2 cellular contexts compared by ENCODE assay signal in genomic region chr4:142347241-142347640, GRCh38.
TF ChIP-seq lines count a peak whose summit lies in the region.

No MANE protein-coding gene starts in this region.

TF ChIP-seq in A549, 52 proteins besides CTCF, POLR2A, EP300 and RAD21 (continued from another document):
- no peak for TF ChIP-seq HOXA7 (CRISPR knock-in tag; IDR thresholded peaks at IDR 0.05)
TF ChIP-seq in A549: peak in this region for 1.

TF ChIP-seq in GM23338, 12 proteins besides CTCF, POLR2A, EP300 and RAD21 (continued from another document):
- TF ChIP-seq, protein P1, sequence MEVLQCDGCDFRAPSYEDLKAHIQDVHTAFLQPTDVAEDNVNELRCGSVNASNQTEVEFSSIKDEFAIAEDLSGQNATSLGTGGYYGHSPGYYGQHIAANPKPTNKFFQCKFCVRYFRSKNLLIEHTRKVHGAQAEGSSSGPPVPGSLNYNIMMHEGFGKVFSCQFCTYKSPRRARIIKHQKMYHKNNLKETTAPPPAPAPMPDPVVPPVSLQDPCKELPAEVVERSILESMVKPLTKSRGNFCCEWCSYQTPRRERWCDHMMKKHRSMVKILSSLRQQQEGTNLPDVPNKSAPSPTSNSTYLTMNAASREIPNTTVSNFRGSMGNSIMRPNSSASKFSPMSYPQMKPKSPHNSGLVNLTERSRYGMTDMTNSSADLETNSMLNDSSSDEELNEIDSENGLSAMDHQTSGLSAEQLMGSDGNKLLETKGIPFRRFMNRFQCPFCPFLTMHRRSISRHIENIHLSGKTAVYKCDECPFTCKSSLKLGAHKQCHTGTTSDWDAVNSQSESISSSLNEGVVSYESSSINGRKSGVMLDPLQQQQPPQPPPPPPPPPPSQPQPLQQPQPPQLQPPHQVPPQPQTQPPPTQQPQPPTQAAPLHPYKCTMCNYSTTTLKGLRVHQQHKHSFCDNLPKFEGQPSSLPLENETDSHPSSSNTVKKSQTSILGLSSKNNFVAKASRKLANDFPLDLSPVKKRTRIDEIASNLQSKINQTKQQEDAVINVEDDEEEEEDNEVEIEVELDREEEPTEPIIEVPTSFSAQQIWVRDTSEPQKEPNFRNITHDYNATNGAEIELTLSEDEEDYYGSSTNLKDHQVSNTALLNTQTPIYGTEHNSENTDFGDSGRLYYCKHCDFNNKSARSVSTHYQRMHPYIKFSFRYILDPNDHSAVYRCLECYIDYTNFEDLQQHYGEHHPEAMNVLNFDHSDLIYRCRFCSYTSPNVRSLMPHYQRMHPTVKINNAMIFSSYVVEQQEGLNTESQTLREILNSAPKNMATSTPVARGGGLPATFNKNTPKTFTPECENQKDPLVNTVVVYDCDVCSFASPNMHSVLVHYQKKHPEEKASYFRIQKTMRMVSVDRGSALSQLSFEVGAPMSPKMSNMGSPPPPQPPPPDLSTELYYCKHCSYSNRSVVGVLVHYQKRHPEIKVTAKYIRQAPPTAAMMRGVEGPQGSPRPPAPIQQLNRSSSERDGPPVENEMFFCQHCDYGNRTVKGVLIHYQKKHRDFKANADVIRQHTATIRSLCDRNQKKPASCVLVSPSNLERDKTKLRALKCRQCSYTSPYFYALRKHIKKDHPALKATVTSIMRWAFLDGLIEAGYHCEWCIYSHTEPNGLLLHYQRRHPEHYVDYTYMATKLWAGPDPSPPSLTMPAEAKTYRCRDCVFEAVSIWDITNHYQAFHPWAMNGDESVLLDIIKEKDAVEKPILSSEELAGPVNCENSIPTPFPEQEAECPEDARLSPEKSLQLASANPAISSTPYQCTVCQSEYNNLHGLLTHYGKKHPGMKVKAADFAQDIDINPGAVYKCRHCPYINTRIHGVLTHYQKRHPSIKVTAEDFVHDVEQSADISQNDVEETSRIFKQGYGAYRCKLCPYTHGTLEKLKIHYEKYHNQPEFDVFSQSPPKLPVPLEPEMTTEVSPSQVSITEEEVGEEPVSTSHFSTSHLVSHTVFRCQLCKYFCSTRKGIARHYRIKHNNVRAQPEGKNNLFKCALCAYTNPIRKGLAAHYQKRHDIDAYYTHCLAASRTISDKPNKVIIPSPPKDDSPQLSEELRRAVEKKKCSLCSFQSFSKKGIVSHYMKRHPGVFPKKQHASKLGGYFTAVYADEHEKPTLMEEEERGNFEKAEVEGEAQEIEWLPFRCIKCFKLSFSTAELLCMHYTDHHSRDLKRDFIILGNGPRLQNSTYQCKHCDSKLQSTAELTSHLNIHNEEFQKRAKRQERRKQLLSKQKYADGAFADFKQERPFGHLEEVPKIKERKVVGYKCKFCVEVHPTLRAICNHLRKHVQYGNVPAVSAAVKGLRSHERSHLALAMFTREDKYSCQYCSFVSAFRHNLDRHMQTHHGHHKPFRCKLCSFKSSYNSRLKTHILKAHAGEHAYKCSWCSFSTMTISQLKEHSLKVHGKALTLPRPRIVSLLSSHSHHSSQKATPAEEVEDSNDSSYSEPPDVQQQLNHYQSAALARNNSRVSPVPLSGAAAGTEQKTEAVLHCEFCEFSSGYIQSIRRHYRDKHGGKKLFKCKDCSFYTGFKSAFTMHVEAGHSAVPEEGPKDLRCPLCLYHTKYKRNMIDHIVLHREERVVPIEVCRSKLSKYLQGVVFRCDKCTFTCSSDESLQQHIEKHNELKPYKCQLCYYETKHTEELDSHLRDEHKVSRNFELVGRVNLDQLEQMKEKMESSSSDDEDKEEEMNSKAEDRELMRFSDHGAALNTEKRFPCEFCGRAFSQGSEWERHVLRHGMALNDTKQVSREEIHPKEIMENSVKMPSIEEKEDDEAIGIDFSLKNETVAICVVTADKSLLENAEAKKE (CRISPR knock-in tag; IDR thresholded peaks at IDR 0.05) = no peak
